1 cellular context compared by ENCODE assay signal in genomic region chr6:27901801-27902200, GRCh38.
A peak's percentile ranks its signal among the peaks of the same experiment; 100 is the strongest.
TF ChIP-seq lines count a peak whose summit lies in the region.

No MANE protein-coding gene starts in this region.

TF ChIP-seq in HepG2, 621 proteins besides CTCF, POLR2A, EP300 and RAD21:
- 0 out of 2 replicates have a peak, but pooled peaks have one; percentile 7 for TF ChIP-seq ZNF607 (CRISPR knock-in tag; IDR thresholded peaks at IDR 0.05; ENCODE audit: borderline replicate concordance)
- no peak for TF ChIP-seq TOPORS (CRISPR knock-in tag; IDR thresholded peaks at IDR 0.05)
TF ChIP-seq in HepG2: peak in this region for 1.
